16 cellular contexts compared by ENCODE assay signal in the genomic region with DNA sequence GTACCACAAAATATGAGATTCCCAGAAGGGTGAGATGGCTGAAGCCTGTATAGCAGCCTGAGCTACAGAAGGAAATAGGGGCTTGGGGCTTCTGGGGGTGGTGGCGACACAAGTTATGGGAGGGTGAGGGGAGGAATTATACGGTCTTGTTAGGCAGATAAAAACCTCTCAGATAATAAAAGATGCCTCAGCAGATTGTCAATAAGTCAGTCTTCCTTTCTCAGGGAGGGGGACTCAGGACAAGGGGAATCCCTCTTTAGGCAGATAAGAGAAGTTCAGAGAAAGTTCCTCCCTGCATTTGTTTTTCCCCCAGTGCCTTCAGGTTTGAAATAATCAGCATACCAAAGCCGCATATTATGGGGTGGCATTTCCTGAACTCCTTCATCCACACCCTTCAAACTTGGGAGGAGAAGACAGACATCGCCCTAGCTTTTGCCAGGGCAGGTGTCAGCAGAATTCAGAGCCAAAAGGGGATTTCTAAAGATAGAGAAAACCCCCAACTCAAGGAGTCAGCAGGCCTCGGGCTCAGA. TPM values are rescaled to one million over a fixed set of nuclear protein-coding genes. Genes with fewer than 3 reads are reported as not detected.
DNase-seq lines count a peak whose midpoint lies in the region; ATAC-seq and TF ChIP-seq lines count a peak whose summit lies in the region.
"Had no signal": no experiment of that assay in that cellular context is flagged by ENCODE, and none has a peak within 500 bp of the region (broad histone marks: within the 10 kb centered on the region; RNA-seq: fewer than 3 reads in every experiment).

No MANE protein-coding gene starts in this region.

- H3K9me3 ChIP-seq in heart right ventricle: no peaks in the 10 kb centered on the region
- H3K9me3 ChIP-seq: sigmoid colon had no signal

- WGBS in heart right ventricle, 2 donors: 59 to 65% methylated on average over 5 of the region's 5 CpGs

- no peak for ATAC-seq in heart right ventricle
- ATAC-seq in HG02870 (IDR thresholded peaks at IDR 0.05; ENCODE audit: unreplicated experiment): no peak
- ATAC-seq: esophagus mucosa; stimulated activated naive CD8-positive, alpha-beta T cell treated with anti-CD3 and anti-CD28 coated beads, Interleukin-15, amount 100 ng/mL, for 72 hours had no signal

- H3K36me3 ChIP-seq in heart right ventricle: peaks cover 0 to 6% (median 0%) of the 10 kb centered on the region in 9 donors
- H3K36me3 ChIP-seq: sigmoid colon had no signal

- TF ChIP-seq CTCF in heart right ventricle (IDR thresholded peaks at IDR 0.05) (no peak), VCaP (conservative IDR thresholded peaks at IDR 0.05) (no peak)

- DNase-seq in heart right ventricle (no peak), cardiac septum (ENCODE audit: low spot score) (no peak), kidney glomerular epithelial cell (lab: John Stamatoyannopoulos, UW) (peak; percentile 7), hepatic stellate cell (ENCODE audit: low spot score) (no peak), Ammon's horn (ENCODE audit: low spot score) (no peak)
- no peak for DNase-seq in activated naive CD4-positive, alpha-beta T cell (lab: John Stamatoyannopoulos, UW)
- DNase-seq: activated CD8-positive, alpha-beta memory T cell treated with anti-CD3 and anti-CD28 coated beads, Interleukin-2, amount 50 U/mL, for 4 hours; central memory CD4-positive, alpha-beta T cell; NCI-H1930; NCI-H526 treated with DMSO at 0.1 percent for 48 hours; sigmoid colon; stimulated activated naive CD8-positive, alpha-beta T cell treated with anti-CD3 and anti-CD28 coated beads, Interleukin-15, amount 100 ng/mL, for 72 hours had no signal

- no peaks in the 10 kb centered on the region for H3K27me3 ChIP-seq in heart right ventricle
- H3K27me3 ChIP-seq: sigmoid colon had no signal

- intact Hi-C loops in heart right ventricle (cut with DNase I): loop anchor here in 2 of 10 donors (5.0 kb wide), 2 partner anchors 170 to 270 kb away; partner anchors contain the start of gene C15orf39 (in 1 of the 2)
- intact Hi-C loops in cardiac septum (cut with DNase I): no loop called here

- peaks cover 13 to 65% (median 38%) of the 10 kb centered on the region in 9 donors for H3K4me1 ChIP-seq in heart right ventricle

- H3K4me3 ChIP-seq in heart right ventricle: no peak overlapping the region
- H3K4me3 ChIP-seq: lung, sigmoid colon had no signal

- H3K27ac ChIP-seq in heart right ventricle (peak overlapping the region in 6 of 10 donors; percentile 1 to 64 (median 36)), VCaP (peak overlapping the region; percentile 5; the same call in 1 of the 2 replicates)

RNA-seq across cellular contexts. Expression of gene PPCDC, which starts 8.4 kb away (rescaled TPM):
- total RNA-seq in heart right ventricle (10 to 100 TPM in 1 of 10 donors, 1 to 10 TPM in 9; 3.6 to 11.0 (median 5.8) TPM), cardiac septum (7.2 TPM)
- 10 to 100 TPM in 1 of 2 donors, 1 to 10 TPM in 1; 9.9 to 14.6 TPM for polyA plus RNA-seq in heart right ventricle

RNA-seq across cellular contexts. Expression of gene SCAMP5, which starts 36.5 kb away (rescaled TPM):
- 1 to 10 TPM in 9 of 10 donors, under 1 TPM in 1; 0.55 to 7.5 (median 3.8) TPM for total RNA-seq in heart right ventricle
- polyA plus RNA-seq in heart right ventricle: 1 to 10 TPM in 1 of 2 donors, under 1 TPM in 1; 0.73 to 5.3 TPM
- 3.6 TPM for total RNA-seq in cardiac septum
